18 cellular contexts compared by ENCODE assay signal in genomic region chrX:133402042-133402453, GRCh38. TPM values are rescaled to one million over a fixed set of nuclear protein-coding genes. Genes with fewer than 3 reads are reported as not detected.
DNase-seq lines count a peak whose midpoint lies in the region; ATAC-seq and TF ChIP-seq lines count a peak whose summit lies in the region.
"Had no signal": no experiment of that assay in that cellular context is flagged by ENCODE, and none has a peak within 500 bp of the region (broad histone marks: within the 10 kb centered on the region; RNA-seq: fewer than 3 reads in every experiment).

No MANE protein-coding gene starts in this region.

- no peak overlapping the region for H3K4me2 ChIP-seq in mammary epithelial cell (ENCODE audit: insufficient read depth, low read depth, low read length)
- H3K4me2 ChIP-seq: BLaER1 treated with 17β-estradiol and CSF1 and Interleukin-3, amounts not matched to agents 10 nM and 100 nM had no signal

- H2AFZ ChIP-seq in mammary epithelial cell (ENCODE audit: low read depth, low read length): no peak overlapping the region

- H3K27ac ChIP-seq in HUES64 (ENCODE audit: low read depth, low read length) (peak overlapping the region; percentile 41), mammary epithelial cell (ENCODE audit: insufficient read depth, low read depth, low read length) (no peak overlapping the region)
- H3K27ac ChIP-seq: BLaER1 treated with 17β-estradiol and CSF1 and Interleukin-3, amounts not matched to agents 10 nM and 100 nM had no signal

- DNase-seq in AG08395 (ENCODE audit: low spot score) (peak; percentile 31), mammary epithelial cell (peak; percentile 20), mesothelial cell of epicardium (ENCODE audit: low spot score in 2 of 2, unreplicated experiment in 2 of 2) (no peak)
- DNase-seq in activated naive CD4-positive, alpha-beta T cell treated with anti-CD3 and anti-CD28 coated beads, Interleukin-2, amount 50 U/mL, for 72 hours (ENCODE audit: low spot score in 2 of 2): no peak
- no peak for DNase-seq in stimulated activated CD8-positive, alpha-beta memory T cell treated with anti-CD3 and anti-CD28 coated beads, Interleukin-4, amount 100 ng/mL, for 48 hours
- DNase-seq in stimulated activated naive CD4-positive, alpha-beta T cell treated with Interleukin-2 at 50 U/mL for 16 hours (lab: John Stamatoyannopoulos, UW): no peak
- DNase-seq: activated CD8-positive, alpha-beta memory T cell treated with anti-CD3 and anti-CD28 coated beads, Interleukin-2, amount 50 U/mL, for 4 hours; central memory CD4-positive, alpha-beta T cell; left cardiac atrium; NCI-H2081 treated with DMSO at 0.1 percent for 48 hours; T-helper 2 cell; tibial artery had no signal

- peaks cover 3% of the 10 kb centered on the region for H3K27me3 Mint-ChIP-seq in mesothelial cell of epicardium (ENCODE audit: low read depth)

- CTCF ChIA-PET in mammary epithelial cell (lab: Charles Lee; ENCODE audit: low non-redundant PET): no interaction called here

- in situ Hi-C loops in mammary epithelial cell (cut with MboI; ENCODE audit: low sequenced_read_pairs in 2 of 2): no loop called here

- BruUV-seq in mammary epithelial cell (replicated peaks; lab: Mats Ljungman, UMichigan): no TSS peak

- WGBS in HUES64: 79% methylated on average over 2 of the region's 2 CpGs
- WGBS in mammary epithelial cell (ENCODE audit: low coverage, missing lambda C conversion rate): 19% methylated on average over 2 of the region's 2 CpGs

- no peak for TF ChIP-seq CTCF in mammary epithelial cell (conservative IDR thresholded peaks at IDR 0.05 in 1 of 2, IDR thresholded peaks at IDR 0.05 in 1 of 2; ENCODE audit: extremely low read depth in 1 of 2, insufficient read depth in 1 of 2, low read depth in 1 of 2, low read length in 2 of 2)
- no peak for TF ChIP-seq CTCF in mesothelial cell of epicardium (IDR thresholded peaks at IDR 0.05; ENCODE audit: unreplicated experiment)

- H3K79me2 ChIP-seq in mammary epithelial cell (ENCODE audit: insufficient read depth, low read length): no peaks in the 10 kb centered on the region

- H3K9ac ChIP-seq in HUES64 (ENCODE audit: low read depth, low read length): no peak overlapping the region
- H3K9ac ChIP-seq in mammary epithelial cell (ENCODE audit: insufficient read depth, low read length): no peak overlapping the region
- H3K9ac ChIP-seq: BLaER1 treated with 17β-estradiol and CSF1 and Interleukin-3, amounts not matched to agents 10 nM and 100 nM had no signal

- H3K4me3 ChIP-seq in HUES64 (ENCODE audit: low read length): no peak overlapping the region
- no peak overlapping the region for H3K4me3 ChIP-seq in mammary epithelial cell (replicated peaks in 1 of 3; ENCODE audit: insufficient read depth in 1 of 3, low read depth in 2 of 3, low read length in 3 of 3)
- H3K4me3 ChIP-seq: BLaER1 treated with 17β-estradiol and CSF1 and Interleukin-3, amounts not matched to agents 10 nM and 100 nM; HAP-1; K562; ovary; tibial artery had no signal

- H3K4me1 ChIP-seq in HUES64 (ENCODE audit: insufficient read depth, low read length) (0 out of 2 replicates have a peak, but pooled peaks cover 3% of the 10 kb centered on the region), mammary epithelial cell (ENCODE audit: insufficient read depth, low read length) (no peaks in the 10 kb centered on the region)
- H3K4me1 ChIP-seq: BLaER1 treated with 17β-estradiol and CSF1 and Interleukin-3, amounts not matched to agents 10 nM and 100 nM had no signal

- H3K27ac Mint-ChIP-seq in mesothelial cell of epicardium: peak overlapping the region; percentile 60
- no peak overlapping the region for H3K27ac Mint-ChIP-seq in activated naive CD4-positive, alpha-beta T cell treated with anti-CD3 and anti-CD28 coated beads, Interleukin-2, amount 50 U/mL, for 72 hours

- H3K27me3 ChIP-seq in HUES64 (ENCODE audit: insufficient read depth, low read length): no peaks in the 10 kb centered on the region
- no peaks in the 10 kb centered on the region for H3K27me3 ChIP-seq in mammary epithelial cell (ENCODE audit: insufficient read depth, low read length)
- H3K27me3 ChIP-seq: ovary, tibial artery had no signal

- H3K9me3 ChIP-seq in HUES64 (ENCODE audit: insufficient read depth, low read depth, low read length) (no peaks in the 10 kb centered on the region), mammary epithelial cell (replicated peaks; ENCODE audit: insufficient read depth, low read length) (no peaks in the 10 kb centered on the region)
- H3K9me3 ChIP-seq: HAP-1, ovary, tibial artery had no signal

- no peak for ATAC-seq in activated naive CD4-positive, alpha-beta T cell treated with anti-CD3 and anti-CD28 coated beads, Interleukin-2, amount 50 U/mL, for 72 hours
- no peak for ATAC-seq in HG03354 (IDR thresholded peaks at IDR 0.05; ENCODE audit: poor library complexity, severe bottlenecking, unreplicated experiment)
- ATAC-seq: K562 had no signal

- peaks cover 36% of the 10 kb centered on the region for H3K36me3 ChIP-seq in HUES64 (ENCODE audit: insufficient read depth, low read length)
- H3K36me3 ChIP-seq in mammary epithelial cell (ENCODE audit: insufficient read depth, low read length): no peaks in the 10 kb centered on the region
- H3K36me3 ChIP-seq: BLaER1 treated with 17β-estradiol and CSF1 and Interleukin-3, amounts not matched to agents 10 nM and 100 nM; ovary; tibial artery had no signal

- H3K4me3 Mint-ChIP-seq in mesothelial cell of epicardium: no peak overlapping the region

- dilution Hi-C loops in mammary epithelial cell (cut with HindIII; ENCODE audit: low sequenced_read_pairs): no loop called here

- intact Hi-C loops in mammary epithelial cell (cut with micrococcal nuclease): no loop called here

- H4K20me1 ChIP-seq in mammary epithelial cell (ENCODE audit: insufficient read depth, low read length): no peaks in the 10 kb centered on the region

- peaks cover 4% of the 10 kb centered on the region for H3K9me3 Mint-ChIP-seq in mesothelial cell of epicardium
- peaks cover 0 to 4% of the 10 kb centered on the region in 2 donors for H3K9me3 Mint-ChIP-seq in activated naive CD4-positive, alpha-beta T cell treated with anti-CD3 and anti-CD28 coated beads, Interleukin-2, amount 50 U/mL, for 72 hours

- H3K4me1 Mint-ChIP-seq in mesothelial cell of epicardium: peaks cover 28% of the 10 kb centered on the region

- H3K36me3 Mint-ChIP-seq in mesothelial cell of epicardium: peaks cover 4% of the 10 kb centered on the region
- no peaks in the 10 kb centered on the region for H3K36me3 Mint-ChIP-seq in activated naive CD4-positive, alpha-beta T cell treated with anti-CD3 and anti-CD28 coated beads, Interleukin-2, amount 50 U/mL, for 72 hours

RNA-seq across cellular contexts. Expression of gene GPC4, which starts 13.2 kb away (rescaled TPM):
- polyA plus RNA-seq in HUES64 (2013, experiment 1 of 2): 91.7 TPM
- polyA plus RNA-seq in HUES64 (2013, experiment 2 of 2): 81.7 TPM
- total RNA-seq in mammary epithelial cell (1 to 10 TPM; 7.1 to 7.2 TPM), mesothelial cell of epicardium (43.4 to 46.9 TPM (median 44.8 TPM) in 3 replicates)
- 1.2 TPM for polyA plus RNA-seq in mammary epithelial cell
- 3.8 TPM for polyA minus RNA-seq in mammary epithelial cell
- under 1 TPM in 1 of 2 donors, not detected in 1; 0.27 TPM for total RNA-seq in activated naive CD4-positive, alpha-beta T cell treated with anti-CD3 and anti-CD28 coated beads, Interleukin-2, amount 50 U/mL, for 72 hours
- polyA plus RNA-seq: K562 had no signal

Comparison
In these comparisons a context has a peak if more than half of its experiments do, and no peak if none do; other contexts are left out.
1. DNase-seq: peak in AG08395 (single experiment) and mammary epithelial cell (single experiment); none in mesothelial cell of epicardium (0 of 2), activated naive CD4-positive, alpha-beta T cell treated with anti-CD3 and anti-CD28 coated beads, Interleukin-2, amount 50 U/mL, for 72 hours (0 of 2), stimulated activated CD8-positive, alpha-beta memory T cell treated with anti-CD3 and anti-CD28 coated beads, Interleukin-4, amount 100 ng/mL, for 48 hours (single experiment) and stimulated activated naive CD4-positive, alpha-beta T cell treated with Interleukin-2 at 50 U/mL for 16 hours (single experiment).
2. RNA of gene GPC4, which starts 13.2 kb away (total RNA-seq): 43.4 to 46.9 TPM in mesothelial cell of epicardium and 7.1 to 7.2 TPM in mammary epithelial cell; 0.27 TPM in activated naive CD4-positive, alpha-beta T cell treated with anti-CD3 and anti-CD28 coated beads, Interleukin-2, amount 50 U/mL, for 72 hours; every median in the first group is over 4 times any median in the second.